Comparison of ENCODE assay signal across 9 cellular contexts in genomic region chr15:101193063-101193712, GRCh38. TPM values are rescaled to one million over a fixed set of nuclear protein-coding genes. Genes with fewer than 3 reads are reported as not detected.
DNase-seq lines count a peak whose midpoint lies in the region; ATAC-seq and TF ChIP-seq lines count a peak whose summit lies in the region.
"Had no signal": no experiment of that assay in that cellular context is flagged by ENCODE, and none has a peak within 500 bp of the region (broad histone marks: within the 10 kb centered on the region; RNA-seq: fewer than 3 reads in every experiment).

No MANE protein-coding gene starts in this region.

- peak overlapping the region; percentile 26 for H3K27ac Mint-ChIP-seq in activated CD4-positive, alpha-beta T cell treated with anti-CD3 and anti-CD28 coated beads for 36 hours

- no peak overlapping the region for H2BK5ac ChIP-seq in mesenchymal stem cell (ENCODE audit: low read depth, low read length, poor library complexity, severe bottlenecking)

- DNase-seq in activated CD4-positive, alpha-beta T cell treated with anti-CD3 and anti-CD28 coated beads for 36 hours = no peak
- no peak for DNase-seq in activated CD4-positive, alpha-beta T cell treated with anti-CD3 and anti-CD28 coated beads for 1 hour
- DNase-seq in coronary artery (ENCODE audit: low spot score) (no peak), mesenchymal stem cell (no peak), testis (peak; percentile 85), AG08396 (ENCODE audit: low spot score) (no peak), 8988T (no peak)
- DNase-seq in stimulated activated CD4-positive, alpha-beta T cell treated with anti-CD3 and anti-CD28 coated beads, Interleukin-4, amount 100 ng/mL, for 1 hour = no peak
- DNase-seq: MG63 had no signal

- no peak overlapping the region for H3K4me3 Mint-ChIP-seq in activated CD4-positive, alpha-beta T cell treated with anti-CD3 and anti-CD28 coated beads for 36 hours

- no peak for ATAC-seq in activated CD4-positive, alpha-beta T cell treated with anti-CD3 and anti-CD28 coated beads for 36 hours

- WGBS in mesenchymal stem cell = 81% methylated on average over 19 of the region's 19 CpGs
- WGBS in testis, 2 donors = 39 to 60% methylated on average over 16 to 19 of the region's 19 CpGs

- H4K8ac ChIP-seq in mesenchymal stem cell (ENCODE audit: low read length) = no peak overlapping the region

- H3K9ac ChIP-seq in mesenchymal stem cell (ENCODE audit: low read length) = peak overlapping the region; percentile 88

- H3K9me3 ChIP-seq in mesenchymal stem cell (ENCODE audit: control insufficient read depth, low read length) = no peaks in the 10 kb centered on the region
- H3K9me3 ChIP-seq in testis = no peaks in the 10 kb centered on the region
- H3K9me3 ChIP-seq: MG63 had no signal

- H2AFZ ChIP-seq in mesenchymal stem cell (ENCODE audit: low read depth, low read length) = no peak overlapping the region

- peak overlapping the region in 1 of 2 experiments; percentile 58 for H3K14ac ChIP-seq in mesenchymal stem cell (ENCODE audit: low read length in 2 of 2)

- no peak overlapping the region for H4K91ac ChIP-seq in mesenchymal stem cell (ENCODE audit: low read length)

- H3K4me1 Mint-ChIP-seq in activated CD4-positive, alpha-beta T cell treated with anti-CD3 and anti-CD28 coated beads for 36 hours = peaks cover 91% of the 10 kb centered on the region

- no peak for TF ChIP-seq POLR2A in testis (IDR thresholded peaks at IDR 0.05)

- H3K23ac ChIP-seq in mesenchymal stem cell (ENCODE audit: low read length in 2 of 2) = peak overlapping the region in 1 of 2 experiments; percentile 27

- H3K27me3 ChIP-seq in mesenchymal stem cell (ENCODE audit: control insufficient read depth in 1 of 2, insufficient read depth in 1 of 2, low read length in 2 of 2) (no peaks in the 10 kb centered on the region), testis (no peaks in the 10 kb centered on the region)
- H3K27me3 ChIP-seq: MG63 had no signal

- no peak overlapping the region for H2AK5ac ChIP-seq in mesenchymal stem cell (ENCODE audit: low read length, severe bottlenecking)

- CTCF ChIA-PET in activated CD4-positive, alpha-beta T cell treated with anti-CD3 and anti-CD28 coated beads for 36 hours (lab: Charles Lee) = interaction anchor here (1.1 to 3.2 kb wide), 4 partner anchors 10 to 18 kb away, joined by 4 to 18 read pairs (median 4); no protein-coding TSS in a partner anchor

- intact Hi-C loops in activated CD4-positive, alpha-beta T cell treated with anti-CD3 and anti-CD28 coated beads for 36 hours (cut with DNase I, micrococcal nuclease) = no loop called here
- intact Hi-C loops in testis (cut with DNase I; ENCODE audit: low total_unique reads) = no loop called here

- TF ChIP-seq CTCF in coronary artery (IDR thresholded peaks at IDR 0.05) (no peak), testis (IDR thresholded peaks at IDR 0.05) (no peak)

- peaks cover 25% of the 10 kb centered on the region for H3K4me1 ChIP-seq in mesenchymal stem cell (ENCODE audit: control insufficient read depth, insufficient read depth, low read depth, low read length)
- peaks cover 46% of the 10 kb centered on the region for H3K4me1 ChIP-seq in testis

- H3K36me3 ChIP-seq in mesenchymal stem cell (ENCODE audit: control insufficient read depth in 1 of 2, insufficient read depth in 2 of 2, low read depth in 1 of 2, low read length in 2 of 2) = peaks cover 0 to 2% of the 10 kb centered on the region in 2 experiments
- H3K36me3 ChIP-seq in testis (ENCODE audit: low read depth, missing control alignments) = no peaks in the 10 kb centered on the region

- H2BK12ac ChIP-seq in mesenchymal stem cell (ENCODE audit: low read length in 2 of 2) = peak overlapping the region in 1 of 2 experiments; percentile 60

- no peak overlapping the region for H2BK15ac ChIP-seq in mesenchymal stem cell (ENCODE audit: low read depth, poor library complexity, severe bottlenecking)

- H3K4me3 ChIP-seq in coronary artery = peak overlapping the region; percentile 54
- peak overlapping the region in 1 of 2 experiments; percentile 59 for H3K4me3 ChIP-seq in mesenchymal stem cell (ENCODE audit: insufficient read depth in 1 of 2, low read depth in 1 of 2, low read length in 2 of 2)
- H3K4me3 ChIP-seq in testis = no peak overlapping the region
- H3K4me3 ChIP-seq: MG63 had no signal

- no peaks in the 10 kb centered on the region for H3K9me3 Mint-ChIP-seq in activated CD4-positive, alpha-beta T cell treated with anti-CD3 and anti-CD28 coated beads for 36 hours (ENCODE audit: low read depth)

- POLR2A ChIA-PET in activated CD4-positive, alpha-beta T cell treated with anti-CD3 and anti-CD28 coated beads for 36 hours (lab: Charles Lee) = no interaction called here

- no peak overlapping the region for H2BK120ac ChIP-seq in mesenchymal stem cell (ENCODE audit: low read depth, low read length)

- no peaks in the 10 kb centered on the region for H3K27me3 Mint-ChIP-seq in activated CD4-positive, alpha-beta T cell treated with anti-CD3 and anti-CD28 coated beads for 36 hours

- H3K27ac ChIP-seq in coronary artery = peak overlapping the region in 1 of 2 donors; percentile 85
- H3K27ac ChIP-seq in mesenchymal stem cell (ENCODE audit: low read length, poor library complexity, severe bottlenecking) = no peak overlapping the region
- peak overlapping the region; percentile 78 to 87 for H3K27ac ChIP-seq in testis

- peak overlapping the region in 1 of 2 experiments; percentile 6 for H3K4ac ChIP-seq in mesenchymal stem cell (ENCODE audit: low read depth in 1 of 2, low read length in 2 of 2)

- H3K79me1 ChIP-seq in mesenchymal stem cell (replicated peaks; ENCODE audit: low read length, poor library complexity, severe bottlenecking) = peaks cover 2% of the 10 kb centered on the region

- H3K18ac ChIP-seq in mesenchymal stem cell (ENCODE audit: low read depth in 1 of 2, low read length in 2 of 2) = peak overlapping the region in 1 of 2 experiments; percentile 65

- peaks cover 26% of the 10 kb centered on the region for H3K36me3 Mint-ChIP-seq in activated CD4-positive, alpha-beta T cell treated with anti-CD3 and anti-CD28 coated beads for 36 hours (ENCODE audit: low read depth)

- no peak overlapping the region for H3K4me2 ChIP-seq in mesenchymal stem cell (ENCODE audit: low read length, poor library complexity, severe bottlenecking)

RNA-seq across cellular contexts. Expression of gene CHSY1, which starts 58.7 kb away (rescaled TPM):
- total RNA-seq in activated CD4-positive, alpha-beta T cell treated with anti-CD3 and anti-CD28 coated beads for 36 hours = 10 to 100 TPM; 31.5 to 36.1 TPM
- polyA plus RNA-seq in mesenchymal stem cell (2013, experiment 1 of 2) = 30.7 TPM
- 32.2 TPM for polyA plus RNA-seq in mesenchymal stem cell (2013, experiment 2 of 2)
- total RNA-seq in testis = 10 to 100 TPM; 31.1 to 36.1 TPM
- polyA plus RNA-seq in testis (ENCODE audit: insufficient read depth, low read depth, low replicate concordance) = 20.0 TPM
